ENCODE assay signal across 11 cellular contexts in genomic region chr12:4810219-4810671, GRCh38.
A peak's percentile ranks its signal among the peaks of the same experiment; 100 is the strongest.
DNase-seq lines count a peak whose midpoint lies in the region; ATAC-seq and TF ChIP-seq lines count a peak whose summit lies in the region.
"Had no signal": no experiment of that assay in that cellular context is flagged by ENCODE, and none has a peak within 500 bp of the region (broad histone marks: within the 10 kb centered on the region; RNA-seq: fewer than 3 reads in every experiment).

No MANE protein-coding gene starts in this region.

- H3K4me1 Mint-ChIP-seq in activated CD4-positive, alpha-beta T cell treated with anti-CD3 and anti-CD28 coated beads, Interleukin-2, amount 10 ng/mL, durations not matched to agents 24 days and 14 days = peaks cover 32% of the 10 kb centered on the region
- peaks cover 51% of the 10 kb centered on the region for H3K4me1 Mint-ChIP-seq in activated T-helper 2 cell treated with anti-CD3 and anti-CD28 coated beads, Interferon-gamma antibody, Interleukin-2, Interleukin-4, amounts not matched to agents 10 μg/mL and 5 μg/mL and 100 μg/mL, durations not matched to agents 14 hours and 24 hours and 36 hours (ENCODE audit: low read depth)
- peaks cover 30 to 39% of the 10 kb centered on the region in 2 donors for H3K4me1 Mint-ChIP-seq in immature natural killer cell

- no peak for ATAC-seq in GM18867 (IDR thresholded peaks at IDR 0.05; ENCODE audit: unreplicated experiment)
- ATAC-seq: HCT116 had no signal

- no peak for DNase-seq in activated CD4-positive, alpha-beta T cell treated with anti-CD3 and anti-CD28 coated beads, Interleukin-2, amount 10 ng/mL, durations not matched to agents 24 days and 14 days
- DNase-seq in activated CD4-positive, alpha-beta T cell treated with anti-CD3 and anti-CD28 coated beads, Interleukin-2, amount 50 U/mL, for 48 hours = no peak
- DNase-seq in activated T-helper 2 cell treated with anti-CD3 and anti-CD28 coated beads, Interferon-gamma antibody, Interleukin-2, Interleukin-4, amounts not matched to agents 10 μg/mL and 5 μg/mL and 100 μg/mL, durations not matched to agents 14 hours and 24 hours and 36 hours (ENCODE audit: low spot score) = no peak
- DNase-seq in immature natural killer cell = no peak
- no peak for DNase-seq in suprapubic skin (ENCODE audit: low spot score in 2 of 2)
- DNase-seq in NCI-H82 treated with DMSO at 0.1 percent for 48 hours (lab: John Stamatoyannopoulos, UW; ENCODE audit: unreplicated experiment) = no peak
- no peak for DNase-seq in NCI-H226
- DNase-seq: effector CD4-positive, alpha-beta T cell; NCI-H774 had no signal

- no peak for TF ChIP-seq POLR2A in suprapubic skin (IDR thresholded peaks at IDR 0.05)

- H3K4me3 Mint-ChIP-seq in activated CD4-positive, alpha-beta T cell treated with anti-CD3 and anti-CD28 coated beads, Interleukin-2, amount 10 ng/mL, durations not matched to agents 24 days and 14 days = peak overlapping the region; percentile 71
- H3K4me3 Mint-ChIP-seq in activated T-helper 2 cell treated with anti-CD3 and anti-CD28 coated beads, Interferon-gamma antibody, Interleukin-2, Interleukin-4, amounts not matched to agents 10 μg/mL and 5 μg/mL and 100 μg/mL, durations not matched to agents 14 hours and 24 hours and 36 hours (ENCODE audit: low read depth) = peak overlapping the region; percentile 46
- H3K4me3 Mint-ChIP-seq in immature natural killer cell = peak overlapping the region; percentile 29 to 73 (median 64)

- H3K36me3 Mint-ChIP-seq in activated CD4-positive, alpha-beta T cell treated with anti-CD3 and anti-CD28 coated beads, Interleukin-2, amount 10 ng/mL, durations not matched to agents 24 days and 14 days (ENCODE audit: low read depth) = peaks cover 28% of the 10 kb centered on the region
- peaks cover 78% of the 10 kb centered on the region for H3K36me3 Mint-ChIP-seq in activated T-helper 2 cell treated with anti-CD3 and anti-CD28 coated beads, Interferon-gamma antibody, Interleukin-2, Interleukin-4, amounts not matched to agents 10 μg/mL and 5 μg/mL and 100 μg/mL, durations not matched to agents 14 hours and 24 hours and 36 hours (ENCODE audit: low read depth)
- H3K36me3 Mint-ChIP-seq in immature natural killer cell = peaks cover 0 to 4% (median 0%) of the 10 kb centered on the region in 3 donors

- no peaks in the 10 kb centered on the region for H3K9me3 ChIP-seq in suprapubic skin

- peaks cover 2% of the 10 kb centered on the region for H3K27me3 Mint-ChIP-seq in activated CD4-positive, alpha-beta T cell treated with anti-CD3 and anti-CD28 coated beads, Interleukin-2, amount 10 ng/mL, durations not matched to agents 24 days and 14 days
- no peaks in the 10 kb centered on the region for H3K27me3 Mint-ChIP-seq in activated T-helper 2 cell treated with anti-CD3 and anti-CD28 coated beads, Interferon-gamma antibody, Interleukin-2, Interleukin-4, amounts not matched to agents 10 μg/mL and 5 μg/mL and 100 μg/mL, durations not matched to agents 14 hours and 24 hours and 36 hours (ENCODE audit: low read depth)
- H3K27me3 Mint-ChIP-seq in immature natural killer cell (ENCODE audit: low read depth in 3 of 3) = peaks cover 10 to 24% (median 16%) of the 10 kb centered on the region in 3 donors

- TF ChIP-seq CTCF in suprapubic skin (IDR thresholded peaks at IDR 0.05) = no peak

- peak overlapping the region; percentile 46 for H3K4me3 ChIP-seq in suprapubic skin

- TF ChIP-seq EP300 in suprapubic skin (IDR thresholded peaks at IDR 0.05) = no peak

- no peak overlapping the region for H3K27ac Mint-ChIP-seq in activated CD4-positive, alpha-beta T cell treated with anti-CD3 and anti-CD28 coated beads, Interleukin-2, amount 10 ng/mL, durations not matched to agents 24 days and 14 days
- no peak overlapping the region for H3K27ac Mint-ChIP-seq in activated T-helper 2 cell treated with anti-CD3 and anti-CD28 coated beads, Interferon-gamma antibody, Interleukin-2, Interleukin-4, amounts not matched to agents 10 μg/mL and 5 μg/mL and 100 μg/mL, durations not matched to agents 14 hours and 24 hours and 36 hours
- no peak overlapping the region for H3K27ac Mint-ChIP-seq in immature natural killer cell

- 67% methylated on average over 2 of the region's 34 CpGs for WGBS in suprapubic skin

- intact Hi-C loops in activated CD4-positive, alpha-beta T cell treated with anti-CD3 and anti-CD28 coated beads, Interleukin-2, amount 10 ng/mL, durations not matched to agents 24 days and 14 days (cut with micrococcal nuclease) = no loop called here
- intact Hi-C loops in activated T-helper 2 cell treated with anti-CD3 and anti-CD28 coated beads, Interferon-gamma antibody, Interleukin-2, Interleukin-4, amounts not matched to agents 10 μg/mL and 5 μg/mL and 100 μg/mL, durations not matched to agents 14 hours and 24 hours and 36 hours (cut with micrococcal nuclease) = no loop called here

- H3K9me3 Mint-ChIP-seq in activated CD4-positive, alpha-beta T cell treated with anti-CD3 and anti-CD28 coated beads, Interleukin-2, amount 10 ng/mL, durations not matched to agents 24 days and 14 days = no peaks in the 10 kb centered on the region
- no peaks in the 10 kb centered on the region for H3K9me3 Mint-ChIP-seq in activated T-helper 2 cell treated with anti-CD3 and anti-CD28 coated beads, Interferon-gamma antibody, Interleukin-2, Interleukin-4, amounts not matched to agents 10 μg/mL and 5 μg/mL and 100 μg/mL, durations not matched to agents 14 hours and 24 hours and 36 hours
- H3K9me3 Mint-ChIP-seq in immature natural killer cell = no peaks in the 10 kb centered on the region

- H3K27me3 ChIP-seq in suprapubic skin = peaks cover 77% of the 10 kb centered on the region

- H3K27ac ChIP-seq in suprapubic skin = no peak overlapping the region

- no peaks in the 10 kb centered on the region for H3K36me3 ChIP-seq in suprapubic skin

- H3K4me1 ChIP-seq in suprapubic skin = peaks cover 17% of the 10 kb centered on the region
